8 cellular contexts compared by ENCODE assay signal in genomic region chr1:24536391-24536840, GRCh38.
DNase-seq lines count a peak whose midpoint lies in the region; FAIRE-seq lines count a peak whose summit lies in the region.

No MANE protein-coding gene starts in this region.

- DNase-seq in GM19239 (ENCODE audit: insufficient read length, low spot score) (no peak), LoVo (ENCODE audit: low spot score) (peak; percentile 67), germinal center (ENCODE audit: low spot score) (peak; percentile 64), iPS-NIHi7 (ENCODE audit: extremely low spot score) (no peak), NCI-H748 treated with DMSO at 0.1 percent for 48 hours (lab: John Stamatoyannopoulos, UW) (no peak), OCI-M2 (lab: John Stamatoyannopoulos, UW; ENCODE audit: unreplicated experiment) (no peak)
- peak; percentile 66 to 75 for DNase-seq in activated CD4-positive, alpha-beta T cell treated with anti-CD3 and anti-CD28 coated beads, Interleukin-2, amount 50 U/mL, for 48 hours
- DNase-seq in stimulated activated CD8-positive, alpha-beta memory T cell treated with anti-CD3 and anti-CD28 coated beads, Interleukin-2, amount 100 ng/mL, for 1 hour (ENCODE audit: low read depth in 2 of 2), result peak; percentile 42 to 52

- FAIRE-seq in GM19239 (lab: Jason Lieb, UNC), result peak; percentile 89

Comparison
In these comparisons a context has a peak if more than half of its experiments do, and no peak if none do; other contexts are left out.
1. DNase-seq: peak in LoVo (single experiment), activated CD4-positive, alpha-beta T cell treated with anti-CD3 and anti-CD28 coated beads, Interleukin-2, amount 50 U/mL, for 48 hours (2 of 2), germinal center (single experiment) and stimulated activated CD8-positive, alpha-beta memory T cell treated with anti-CD3 and anti-CD28 coated beads, Interleukin-2, amount 100 ng/mL, for 1 hour (2 of 2); none in GM19239 (single experiment), iPS-NIHi7 (single experiment), NCI-H748 treated with DMSO at 0.1 percent for 48 hours (single experiment) and OCI-M2 (single experiment).